9 cellular contexts compared by ENCODE assay signal in genomic region chr5:132526290-132526973, GRCh38. TPM values are rescaled to one million over a fixed set of nuclear protein-coding genes. Genes with fewer than 3 reads are reported as not detected.
DNase-seq lines count a peak whose midpoint lies in the region; ATAC-seq, FAIRE-seq and TF ChIP-seq lines count a peak whose summit lies in the region.
"Had no signal": no experiment of that assay in that cellular context is flagged by ENCODE, and none has a peak within 500 bp of the region (broad histone marks: within the 10 kb centered on the region; RNA-seq: fewer than 3 reads in every experiment).

No MANE protein-coding gene starts in this region.

- H3K4me3 ChIP-seq in HUES64 (ENCODE audit: low read length), result peak overlapping the region; percentile 34; the same call in 1 of the 2 replicates
- no peak overlapping the region for H3K4me3 ChIP-seq in left ventricle myocardium inferior
- H3K4me3 ChIP-seq: skin epidermis had no signal

- peak overlapping the region; percentile 69 for H3K27ac Mint-ChIP-seq in activated naive CD8-positive, alpha-beta T cell treated with anti-CD3 and anti-CD28 coated beads, Interleukin-2, amount 10 ng/mL, durations not matched to agents 7 days and 5 days

- TF ChIP-seq CTCF in AG09319 (IDR thresholded peaks at IDR 0.05; ENCODE audit: low read depth, low read length) (peak; percentile 77), GM13976 (IDR thresholded peaks at IDR 0.05; ENCODE audit: borderline replicate concordance, control extremely low read depth, extremely low read depth, insufficient read depth, missing control alignments) (peak; percentile 52), left ventricle myocardium inferior (IDR thresholded peaks at IDR 0.05; ENCODE audit: borderline replicate concordance) (peak; percentile 84)

- no peaks in the 10 kb centered on the region for H3K27me3 ChIP-seq in HUES64 (ENCODE audit: insufficient read depth, low read length)
- H3K27me3 ChIP-seq in left ventricle myocardium inferior (ENCODE audit: low read depth), result no peaks in the 10 kb centered on the region

- 37% methylated on average over 11 of the region's 11 CpGs for WGBS in HUES64

- H3K36me3 Mint-ChIP-seq in activated naive CD8-positive, alpha-beta T cell treated with anti-CD3 and anti-CD28 coated beads, Interleukin-2, amount 10 ng/mL, durations not matched to agents 7 days and 5 days, result peaks cover 4% of the 10 kb centered on the region

- in situ Hi-C loops in GM13976 (cut with MboI; ENCODE audit: low sequenced_read_pairs, unreplicated experiment), result loop anchor here (10.0 kb wide), 1 partner anchor 288 kb away; the partner anchor contains the start of gene SOWAHA

- POLR2A ChIA-PET in activated naive CD8-positive, alpha-beta T cell treated with anti-CD3 and anti-CD28 coated beads, Interleukin-2, amount 10 ng/mL, durations not matched to agents 7 days and 5 days (lab: Charles Lee), result interaction anchor here (1.0 kb wide), 2 partner anchors 31 to 294 kb away, joined by 3 to 5 read pairs; no protein-coding TSS in a partner anchor

- H3K9me3 ChIP-seq in HUES64 (ENCODE audit: insufficient read depth, low read depth, low read length) (peaks cover under 1% of the 10 kb centered on the region; the same call in 1 of the 2 replicates), left ventricle myocardium inferior (replicated peaks) (peaks cover 5% of the 10 kb centered on the region)

- H3K4me1 ChIP-seq in HUES64 (ENCODE audit: insufficient read depth, low read length) (no peaks in the 10 kb centered on the region), left ventricle myocardium inferior (peaks cover 5% of the 10 kb centered on the region)

- DNase-seq in AG09319 (ENCODE audit: extremely low read depth, low read depth), result no peak
- peak; percentile 50 for DNase-seq in GM13976 (ENCODE audit: low spot score)
- peak; percentile 55 for DNase-seq in RCC 7860 (ENCODE audit: low spot score)
- DNase-seq in activated naive CD8-positive, alpha-beta T cell treated with anti-CD3 and anti-CD28 coated beads, Interleukin-2, amount 10 ng/mL, durations not matched to agents 7 days and 5 days, result peak; percentile 62
- no peak for DNase-seq in left ventricle myocardium inferior
- peak; percentile 86 for DNase-seq in retina
- DNase-seq in H4 (ENCODE audit: low spot score), result no peak

- FAIRE-seq in RCC 7860 (lab: Jason Lieb, UNC), result no peak

- no peaks in the 10 kb centered on the region for H3K36me3 ChIP-seq in HUES64 (ENCODE audit: insufficient read depth, low read length)
- no peaks in the 10 kb centered on the region for H3K36me3 ChIP-seq in left ventricle myocardium inferior

- H3K9ac ChIP-seq in HUES64 (ENCODE audit: low read depth, low read length), result no peak overlapping the region

- peak overlapping the region; percentile 41 for H3K4me3 Mint-ChIP-seq in activated naive CD8-positive, alpha-beta T cell treated with anti-CD3 and anti-CD28 coated beads, Interleukin-2, amount 10 ng/mL, durations not matched to agents 7 days and 5 days

- intact Hi-C loops in left ventricle myocardium inferior (cut with micrococcal nuclease), result no loop called here

- peak; percentile 51 for ATAC-seq in activated naive CD8-positive, alpha-beta T cell treated with anti-CD3 and anti-CD28 coated beads, Interleukin-2, amount 10 ng/mL, durations not matched to agents 7 days and 5 days (ENCODE audit: low read depth)

- H3K27ac ChIP-seq in HUES64 (ENCODE audit: low read depth, low read length), result no peak overlapping the region
- no peak overlapping the region for H3K27ac ChIP-seq in left ventricle myocardium inferior (replicated peaks)
- H3K27ac ChIP-seq: skin epidermis had no signal

- peaks cover 38% of the 10 kb centered on the region for H3K4me1 Mint-ChIP-seq in activated naive CD8-positive, alpha-beta T cell treated with anti-CD3 and anti-CD28 coated beads, Interleukin-2, amount 10 ng/mL, durations not matched to agents 7 days and 5 days

- H3K27me3 Mint-ChIP-seq in activated naive CD8-positive, alpha-beta T cell treated with anti-CD3 and anti-CD28 coated beads, Interleukin-2, amount 10 ng/mL, durations not matched to agents 7 days and 5 days, result no peaks in the 10 kb centered on the region

- H3K9me3 Mint-ChIP-seq in activated naive CD8-positive, alpha-beta T cell treated with anti-CD3 and anti-CD28 coated beads, Interleukin-2, amount 10 ng/mL, durations not matched to agents 7 days and 5 days, result no peaks in the 10 kb centered on the region

RNA-seq across cellular contexts. Expression of gene IL5, which starts 16.9 kb away (rescaled TPM):
- not detected for polyA plus RNA-seq in HUES64 (2013, experiment 1 of 2)
- polyA plus RNA-seq in HUES64 (2013, experiment 2 of 2), result not detected
- not detected for total RNA-seq in activated naive CD8-positive, alpha-beta T cell treated with anti-CD3 and anti-CD28 coated beads, Interleukin-2, amount 10 ng/mL, durations not matched to agents 7 days and 5 days
- total RNA-seq in left ventricle myocardium inferior, result not detected
- total RNA-seq in H4 (2014; rRNA removed; shearing (Covaris generic)), result not detected in 2 replicates

RNA-seq across cellular contexts. Expression of gene RAD50, which starts 30.3 kb away (rescaled TPM):
- polyA plus RNA-seq in HUES64 (2013, experiment 1 of 2), result 31.8 TPM
- 33.9 TPM for polyA plus RNA-seq in HUES64 (2013, experiment 2 of 2)
- 10 to 100 TPM; 30.7 to 34.1 TPM for total RNA-seq in activated naive CD8-positive, alpha-beta T cell treated with anti-CD3 and anti-CD28 coated beads, Interleukin-2, amount 10 ng/mL, durations not matched to agents 7 days and 5 days
- total RNA-seq in left ventricle myocardium inferior, result 33.4 TPM
- total RNA-seq in H4 (2014; rRNA removed; shearing (Covaris generic)), result 23.2 and 24.8 TPM in 2 replicates

RNA-seq across cellular contexts. Expression of gene IRF1, which starts 35.9 kb away (rescaled TPM):
- 3.7 TPM for polyA plus RNA-seq in HUES64 (2013, experiment 1 of 2)
- polyA plus RNA-seq in HUES64 (2013, experiment 2 of 2), result 5.2 TPM
- 100 to 1,000 TPM; 228 to 238 TPM for total RNA-seq in activated naive CD8-positive, alpha-beta T cell treated with anti-CD3 and anti-CD28 coated beads, Interleukin-2, amount 10 ng/mL, durations not matched to agents 7 days and 5 days
- total RNA-seq in left ventricle myocardium inferior, result 10.9 TPM
- total RNA-seq in H4 (2014; rRNA removed; shearing (Covaris generic)), result 14.3 and 30.2 TPM in 2 replicates

Comparison
In these comparisons a context has a peak if more than half of its experiments do, and no peak if none do; other contexts are left out.
1. DNase-seq: peak in GM13976 (single experiment), RCC 7860 (single experiment), activated naive CD8-positive, alpha-beta T cell treated with anti-CD3 and anti-CD28 coated beads, Interleukin-2, amount 10 ng/mL, durations not matched to agents 7 days and 5 days (single experiment) and retina (single experiment); none in AG09319 (single experiment), left ventricle myocardium inferior (single experiment) and H4 (single experiment).
2. Peak in every context shown above with its lines, with median percentiles within 50 percentile points of each other: CTCF ChIP-seq.